ENCODE assay signal across 8 cellular contexts in the genomic region with DNA sequence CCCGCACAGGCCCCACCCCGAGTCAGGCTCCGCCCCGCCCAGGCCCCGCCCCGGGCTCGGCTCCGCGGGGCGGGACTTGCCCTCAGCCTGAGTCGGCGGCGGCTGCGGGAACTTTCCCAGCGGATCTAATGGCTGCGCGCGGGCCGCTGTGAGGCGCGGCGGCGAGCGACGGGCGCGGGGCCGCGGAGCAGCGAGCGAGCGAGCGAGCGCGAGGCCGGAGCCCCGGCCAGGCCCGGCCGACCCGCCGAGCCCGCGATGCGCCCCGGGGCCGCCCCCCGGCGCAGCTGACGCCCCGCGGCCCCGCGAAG.
A peak's percentile ranks its signal among the peaks of the same experiment; 100 is the strongest.
DNase-seq lines count a peak whose midpoint lies in the region; TF ChIP-seq lines count a peak whose summit lies in the region.

A gene with protein sequence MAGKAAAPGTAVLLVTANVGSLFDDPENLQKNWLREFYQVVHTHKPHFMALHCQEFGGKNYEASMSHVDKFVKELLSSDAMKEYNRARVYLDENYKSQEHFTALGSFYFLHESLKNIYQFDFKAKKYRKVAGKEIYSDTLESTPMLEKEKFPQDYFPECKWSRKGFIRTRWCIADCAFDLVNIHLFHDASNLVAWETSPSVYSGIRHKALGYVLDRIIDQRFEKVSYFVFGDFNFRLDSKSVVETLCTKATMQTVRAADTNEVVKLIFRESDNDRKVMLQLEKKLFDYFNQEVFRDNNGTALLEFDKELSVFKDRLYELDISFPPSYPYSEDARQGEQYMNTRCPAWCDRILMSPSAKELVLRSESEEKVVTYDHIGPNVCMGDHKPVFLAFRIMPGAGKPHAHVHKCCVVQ (plus strand): TSS at position 75 of the 308 bp plus-strand sequence. CDS start 310 bp downstream, outside the sequence.

- H3K36me3 ChIP-seq in SK-N-MC (ENCODE audit: insufficient read depth, low read length) (no peaks in the 10 kb centered on the region), parathyroid adenoma (ENCODE audit: control insufficient read depth, insufficient read depth, low read length) (no peaks in the 10 kb centered on the region)

- H3K27me3 ChIP-seq in parathyroid adenoma (ENCODE audit: control insufficient read depth, insufficient read depth, low read length), result no peaks in the 10 kb centered on the region

- peak within 1 kb of the TSS; percentile 92 for H2AFZ ChIP-seq in parathyroid adenoma

- H3K9me3 ChIP-seq in SK-N-MC (ENCODE audit: low read depth, low read length) (no peaks in the 10 kb centered on the region), parathyroid adenoma (ENCODE audit: control insufficient read depth, low read length) (no peaks in the 10 kb centered on the region)

- TF ChIP-seq CTCF in foreskin fibroblast (IDR thresholded peaks at IDR 0.05; ENCODE audit: low read depth, low read length), result no peak
- no peak for TF ChIP-seq CTCF in parathyroid adenoma (IDR thresholded peaks at IDR 0.05)

- H3K27ac ChIP-seq in SK-N-MC (no peak within 1 kb of the TSS), parathyroid adenoma (peak within 1 kb of the TSS; percentile 76)

- H3K79me2 ChIP-seq in parathyroid adenoma, result peaks cover 25% of the 10 kb centered on the region

- peaks cover 13% of the 10 kb centered on the region for H3K4me1 ChIP-seq in parathyroid adenoma

- DNase-seq in SK-N-MC (ENCODE audit: low read depth, low spot score) (no peak), foreskin fibroblast (no peak), NCI-H1105 (lab: John Stamatoyannopoulos, UW) (no peak), LoVo (ENCODE audit: low spot score) (no peak), COR-L47 (lab: John Stamatoyannopoulos, UW) (no peak), NCI-H1092 treated with DMSO at 0.1 percent for 48 hours (lab: John Stamatoyannopoulos, UW) (no peak)

- H3K4me3 ChIP-seq in SK-N-MC (peak within 1 kb of the TSS; percentile 75), foreskin fibroblast (ENCODE audit: low read depth in 1 of 2, low read length in 2 of 2) (peak within 1 kb of the TSS; percentile 76 to 92), parathyroid adenoma (ENCODE audit: low read depth, low read length) (peak within 1 kb of the TSS; percentile 68)

- H3K9ac ChIP-seq in SK-N-MC (ENCODE audit: insufficient read length), result peak within 1 kb of the TSS; percentile 75
- H3K9ac ChIP-seq in parathyroid adenoma, result no peak within 1 kb of the TSS

- peak within 1 kb of the TSS; percentile 74 for H3K4me2 ChIP-seq in parathyroid adenoma (ENCODE audit: low read length)

- TF ChIP-seq POLR2A in GM18526 (IDR thresholded peaks at IDR 0.05; ENCODE audit: extremely low read depth, insufficient read length), result peak; percentile 63
